19 cellular contexts compared by ENCODE assay signal in genomic region chr17:76901542-76902197, GRCh38. TPM values are rescaled to one million over a fixed set of nuclear protein-coding genes. Genes with fewer than 3 reads are reported as not detected.
A peak's percentile ranks its signal among the peaks of the same experiment; 100 is the strongest.
DNase-seq lines count a peak whose midpoint lies in the region; ATAC-seq, FAIRE-seq and TF ChIP-seq lines count a peak whose summit lies in the region.
"Had no signal": no experiment of that assay in that cellular context is flagged by ENCODE, and none has a peak within 500 bp of the region (broad histone marks: within the 10 kb centered on the region; RNA-seq: fewer than 3 reads in every experiment).

No MANE protein-coding gene starts in this region.

- H3K4me1 Mint-ChIP-seq in neural progenitor cell = peaks cover 2% of the 10 kb centered on the region
- H3K4me1 Mint-ChIP-seq in activated CD4-positive, alpha-beta T cell treated with anti-CD3 and anti-CD28 coated beads for 36 hours = no peaks in the 10 kb centered on the region
- H3K4me1 Mint-ChIP-seq: CD14-positive monocyte had no signal

- H3K4me2 ChIP-seq in neural progenitor cell = no peak overlapping the region
- H3K4me2 ChIP-seq: SK-N-SH had no signal

- TF ChIP-seq CTCF in heart right ventricle (IDR thresholded peaks at IDR 0.05) = no peak
- TF ChIP-seq CTCF in body of pancreas (IDR thresholded peaks at IDR 0.05) = no peak
- TF ChIP-seq CTCF in neural progenitor cell (IDR thresholded peaks at IDR 0.05) = no peak
- no peak for TF ChIP-seq CTCF in foreskin keratinocyte (conservative IDR thresholded peaks at IDR 0.05)

- POLR2A ChIA-PET in activated CD4-positive, alpha-beta T cell treated with anti-CD3 and anti-CD28 coated beads for 36 hours (lab: Charles Lee) = no interaction called here

- no peaks in the 10 kb centered on the region for H3K9me3 ChIP-seq in heart right ventricle
- no peaks in the 10 kb centered on the region for H3K9me3 ChIP-seq in body of pancreas
- H3K9me3 ChIP-seq in neural progenitor cell (ENCODE audit: low read depth) = no peaks in the 10 kb centered on the region
- H3K9me3 ChIP-seq: SK-N-SH had no signal

- no peak for TF ChIP-seq POLR2A in body of pancreas (IDR thresholded peaks at IDR 0.05)
- TF ChIP-seq POLR2A in GM12892 (IDR thresholded peaks at IDR 0.05; ENCODE audit: low read depth, low read length) = no peak

- 57 to 64% methylated on average over 11 of the region's 11 CpGs for WGBS in heart right ventricle, 2 donors
- 37 to 62% methylated on average over 7 to 11 of the region's 11 CpGs for WGBS in body of pancreas, 2 donors

- peak overlapping the region; percentile 74 for H3K27ac Mint-ChIP-seq in neural progenitor cell
- no peak overlapping the region for H3K27ac Mint-ChIP-seq in activated CD4-positive, alpha-beta T cell treated with anti-CD3 and anti-CD28 coated beads for 36 hours

- H3K79me2 ChIP-seq in neural progenitor cell (ENCODE audit: low read depth) = no peaks in the 10 kb centered on the region

- peaks cover 2% of the 10 kb centered on the region for H4K20me1 ChIP-seq in neural progenitor cell (ENCODE audit: low read depth)

- H3K27ac ChIP-seq in heart right ventricle (no peak overlapping the region), body of pancreas (no peak overlapping the region), neural progenitor cell (no peak overlapping the region), foreskin keratinocyte (no peak overlapping the region)

- H3K9me3 Mint-ChIP-seq in neural progenitor cell = no peaks in the 10 kb centered on the region
- H3K9me3 Mint-ChIP-seq in activated CD4-positive, alpha-beta T cell treated with anti-CD3 and anti-CD28 coated beads for 36 hours (ENCODE audit: low read depth) = no peaks in the 10 kb centered on the region
- H3K9me3 Mint-ChIP-seq: CD14-positive monocyte had no signal

- H3F3A ChIP-seq in neural progenitor cell (ENCODE audit: low read depth) = no peaks in the 10 kb centered on the region

- no peak overlapping the region for H3K9ac ChIP-seq in neural progenitor cell
- H3K9ac ChIP-seq: SK-N-SH had no signal

- no peaks in the 10 kb centered on the region for H3K36me3 ChIP-seq in heart right ventricle
- H3K36me3 ChIP-seq in body of pancreas (replicated peaks in 1 of 2; ENCODE audit: insufficient read depth in 1 of 2, low read depth in 2 of 2) = no peaks in the 10 kb centered on the region
- H3K36me3 ChIP-seq in neural progenitor cell = no peaks in the 10 kb centered on the region

- no peak overlapping the region for H2AFZ ChIP-seq in neural progenitor cell (replicated peaks)

- ATAC-seq in heart right ventricle = peak in 7 of 8 donors; percentile 42 to 73 (median 51)
- peak; percentile 9 for ATAC-seq in body of pancreas
- ATAC-seq in activated CD4-positive, alpha-beta T cell treated with anti-CD3 and anti-CD28 coated beads for 36 hours = no peak
- ATAC-seq in foreskin keratinocyte = no peak

- CTCF ChIA-PET in activated CD4-positive, alpha-beta T cell treated with anti-CD3 and anti-CD28 coated beads for 36 hours (lab: Charles Lee) = interaction anchor here (1.0 kb wide), 1 partner anchor 154 kb away, joined by 3 read pairs; no protein-coding TSS in a partner anchor

- H3K36me3 Mint-ChIP-seq in neural progenitor cell = peaks cover 2% of the 10 kb centered on the region
- no peaks in the 10 kb centered on the region for H3K36me3 Mint-ChIP-seq in activated CD4-positive, alpha-beta T cell treated with anti-CD3 and anti-CD28 coated beads for 36 hours (ENCODE audit: low read depth)
- H3K36me3 Mint-ChIP-seq: CD14-positive monocyte had no signal

- no peak overlapping the region for H3K4me3 ChIP-seq in heart right ventricle
- H3K4me3 ChIP-seq in body of pancreas = no peak overlapping the region
- H3K4me3 ChIP-seq in neural progenitor cell = no peak overlapping the region

- peaks cover 0 to 44% (median 21%) of the 10 kb centered on the region in 7 donors for H3K27me3 ChIP-seq in heart right ventricle
- no peaks in the 10 kb centered on the region for H3K27me3 ChIP-seq in body of pancreas
- H3K27me3 ChIP-seq in neural progenitor cell = no peaks in the 10 kb centered on the region
- peaks cover 11% of the 10 kb centered on the region for H3K27me3 ChIP-seq in foreskin keratinocyte

- peaks cover 7% of the 10 kb centered on the region for H3K27me3 Mint-ChIP-seq in neural progenitor cell (ENCODE audit: insufficient read depth, low read depth)
- H3K27me3 Mint-ChIP-seq in activated CD4-positive, alpha-beta T cell treated with anti-CD3 and anti-CD28 coated beads for 36 hours = no peaks in the 10 kb centered on the region

- FAIRE-seq in GM12892 (lab: Jason Lieb, UNC) = no peak
- FAIRE-seq: GM19239, H54 had no signal

- H3K4me1 ChIP-seq in heart right ventricle (peaks cover 0 to 14% (median 0%) of the 10 kb centered on the region in 9 donors), body of pancreas (no peaks in the 10 kb centered on the region), neural progenitor cell (no peaks in the 10 kb centered on the region), foreskin keratinocyte (no peaks in the 10 kb centered on the region)

- H3K4me3 Mint-ChIP-seq in neural progenitor cell = no peak overlapping the region
- H3K4me3 Mint-ChIP-seq in activated CD4-positive, alpha-beta T cell treated with anti-CD3 and anti-CD28 coated beads for 36 hours = no peak overlapping the region
- H3K4me3 Mint-ChIP-seq: CD14-positive monocyte had no signal

- DNase-seq in heart right ventricle (no peak), cardiac septum (ENCODE audit: low spot score) (no peak), DMS79 treated with DMSO at 0.1 percent for 48 hours (lab: John Stamatoyannopoulos, UW) (peak; percentile 61), body of pancreas (no peak), neural progenitor cell (ENCODE audit: low spot score) (no peak), GM12892 (ENCODE audit: insufficient read length) (no peak), foreskin keratinocyte (no peak)
- no peak for DNase-seq in activated CD4-positive, alpha-beta T cell treated with anti-CD3 and anti-CD28 coated beads for 36 hours
- DNase-seq: DMS153, IMR-90, Kasumi-1, NCI-H1436, NCI-H2029, NCI-H510A, NCI-H82, SK-N-SH had no signal

- intact Hi-C loops in heart right ventricle (cut with DNase I) = no loop called here
- intact Hi-C loops in cardiac septum (cut with DNase I) = no loop called here
- intact Hi-C loops in body of pancreas (cut with DNase I) = no loop called here
- intact Hi-C loops in activated CD4-positive, alpha-beta T cell treated with anti-CD3 and anti-CD28 coated beads for 36 hours (cut with DNase I, micrococcal nuclease) = no loop called here

RNA-seq across cellular contexts. Expression of gene MGAT5B, which starts 33.5 kb away (rescaled TPM):
- total RNA-seq in heart right ventricle (under 1 TPM in 2 of 10 donors, not detected in 8; 0.10 to 0.15 TPM), cardiac septum (0.13 TPM), body of pancreas (1 to 10 TPM in 1 of 2 donors, not detected in 1; 3.6 TPM), neural progenitor cell (ENCODE audit: low replicate concordance) (1.8 and 6.0 TPM in 2 replicates), foreskin keratinocyte (0.49 and 0.65 TPM in 2 replicates)
- polyA plus RNA-seq in heart right ventricle (under 1 TPM; 0.09 to 0.29 TPM), foreskin keratinocyte (0.29 and 0.59 TPM in 2 replicates)
- polyA plus RNA-seq in GM12892 (2012; ENCODE audit: missing spikeins) = not detected
- not detected for total RNA-seq in activated CD4-positive, alpha-beta T cell treated with anti-CD3 and anti-CD28 coated beads for 36 hours
- polyA plus RNA-seq: CD14-positive monocyte had no signal

Comparison
In these comparisons a context has a peak if more than half of its experiments do, and no peak if none do; other contexts are left out.
1. ATAC-seq: peak in heart right ventricle (7 of 8) and body of pancreas (single experiment); none in activated CD4-positive, alpha-beta T cell treated with anti-CD3 and anti-CD28 coated beads for 36 hours (single experiment) and foreskin keratinocyte (single experiment).